Comparison of ENCODE assay signal across 12 cellular contexts in genomic region chr14:98952595-98953325, GRCh38.
DNase-seq lines count a peak whose midpoint lies in the region; ATAC-seq, FAIRE-seq and TF ChIP-seq lines count a peak whose summit lies in the region.
"Had no signal": no experiment of that assay in that cellular context is flagged by ENCODE, and none has a peak within 500 bp of the region (broad histone marks: within the 10 kb centered on the region; RNA-seq: fewer than 3 reads in every experiment).

No MANE protein-coding gene starts in this region.

- H3K36me3 Mint-ChIP-seq in activated CD8-positive, alpha-beta memory T cell treated with anti-CD3 and anti-CD28 coated beads, Interleukin-2, amount 10 ng/mL, durations not matched to agents 7 days and 5 days: no peaks in the 10 kb centered on the region
- H3K36me3 Mint-ChIP-seq in natural killer cell treated with Interleukin-12 subunit alpha and Interleukin-12 subunit beta and Interleukin-15 and Interleukin-18, amount 100 ng/mL, for 72 hours: no peaks in the 10 kb centered on the region
- H3K36me3 Mint-ChIP-seq in activated CD4-positive, alpha-beta T cell treated with anti-CD3 and anti-CD28 coated beads, Interleukin-2, amount 10 ng/mL, durations not matched to agents 7 days and 5 days (ENCODE audit: low read depth): no peaks in the 10 kb centered on the region

- TF ChIP-seq CTCF in lower leg skin (IDR thresholded peaks at IDR 0.05): no peak

- H3K4me1 Mint-ChIP-seq in activated CD8-positive, alpha-beta memory T cell treated with anti-CD3 and anti-CD28 coated beads, Interleukin-2, amount 10 ng/mL, durations not matched to agents 7 days and 5 days: peaks cover 15% of the 10 kb centered on the region
- H3K4me1 Mint-ChIP-seq in natural killer cell treated with Interleukin-12 subunit alpha and Interleukin-12 subunit beta and Interleukin-15 and Interleukin-18, amount 100 ng/mL, for 72 hours (ENCODE audit: low read depth in 2 of 2): no peaks in the 10 kb centered on the region
- H3K4me1 Mint-ChIP-seq in activated CD4-positive, alpha-beta T cell treated with anti-CD3 and anti-CD28 coated beads, Interleukin-2, amount 10 ng/mL, durations not matched to agents 7 days and 5 days: peaks cover 9% of the 10 kb centered on the region

- H3K27me3 Mint-ChIP-seq in activated CD8-positive, alpha-beta memory T cell treated with anti-CD3 and anti-CD28 coated beads, Interleukin-2, amount 10 ng/mL, durations not matched to agents 7 days and 5 days: no peaks in the 10 kb centered on the region
- peaks cover 0 to 10% of the 10 kb centered on the region in 2 donors for H3K27me3 Mint-ChIP-seq in natural killer cell treated with Interleukin-12 subunit alpha and Interleukin-12 subunit beta and Interleukin-15 and Interleukin-18, amount 100 ng/mL, for 72 hours
- no peaks in the 10 kb centered on the region for H3K27me3 Mint-ChIP-seq in activated CD4-positive, alpha-beta T cell treated with anti-CD3 and anti-CD28 coated beads, Interleukin-2, amount 10 ng/mL, durations not matched to agents 7 days and 5 days

- CTCF ChIA-PET in activated CD8-positive, alpha-beta memory T cell treated with anti-CD3 and anti-CD28 coated beads, Interleukin-2, amount 10 ng/mL, durations not matched to agents 7 days and 5 days (lab: Charles Lee): interaction anchor here (0.8 to 2.8 kb wide), 2 partner anchors 8 to 12 kb away, joined by 3 to 7 read pairs; no protein-coding TSS in a partner anchor
- CTCF ChIA-PET in activated CD4-positive, alpha-beta T cell treated with anti-CD3 and anti-CD28 coated beads, Interleukin-2, amount 10 ng/mL, durations not matched to agents 7 days and 5 days (lab: Charles Lee): interaction anchor here (0.6 to 2.2 kb wide), 8 partner anchors 9 to 389 kb away, joined by 3 to 6 read pairs (median 4); partner anchors contain the start of gene BCL11B

- H3K4me3 ChIP-seq in lower leg skin (ENCODE audit: low read depth, poor library complexity, severe bottlenecking) (no peak overlapping the region), HAP-1 (no peak overlapping the region)
- H3K4me3 ChIP-seq: coronary artery had no signal

- POLR2A ChIA-PET in activated CD4-positive, alpha-beta T cell treated with anti-CD3 and anti-CD28 coated beads, Interleukin-2, amount 10 ng/mL, durations not matched to agents 7 days and 5 days (lab: Charles Lee): no interaction called here

- H3K4me3 Mint-ChIP-seq in activated CD8-positive, alpha-beta memory T cell treated with anti-CD3 and anti-CD28 coated beads, Interleukin-2, amount 10 ng/mL, durations not matched to agents 7 days and 5 days: no peak overlapping the region
- H3K4me3 Mint-ChIP-seq in natural killer cell treated with Interleukin-12 subunit alpha and Interleukin-12 subunit beta and Interleukin-15 and Interleukin-18, amount 100 ng/mL, for 72 hours: no peak overlapping the region
- no peak overlapping the region for H3K4me3 Mint-ChIP-seq in activated CD4-positive, alpha-beta T cell treated with anti-CD3 and anti-CD28 coated beads, Interleukin-2, amount 10 ng/mL, durations not matched to agents 7 days and 5 days

- H3K27ac Mint-ChIP-seq in activated CD8-positive, alpha-beta memory T cell treated with anti-CD3 and anti-CD28 coated beads, Interleukin-2, amount 10 ng/mL, durations not matched to agents 7 days and 5 days: no peak overlapping the region
- no peak overlapping the region for H3K27ac Mint-ChIP-seq in natural killer cell treated with Interleukin-12 subunit alpha and Interleukin-12 subunit beta and Interleukin-15 and Interleukin-18, amount 100 ng/mL, for 72 hours
- H3K27ac Mint-ChIP-seq in activated CD4-positive, alpha-beta T cell treated with anti-CD3 and anti-CD28 coated beads, Interleukin-2, amount 10 ng/mL, durations not matched to agents 7 days and 5 days: no peak overlapping the region

- H3K9me3 Mint-ChIP-seq in activated CD8-positive, alpha-beta memory T cell treated with anti-CD3 and anti-CD28 coated beads, Interleukin-2, amount 10 ng/mL, durations not matched to agents 7 days and 5 days (ENCODE audit: low read depth): no peaks in the 10 kb centered on the region
- no peaks in the 10 kb centered on the region for H3K9me3 Mint-ChIP-seq in natural killer cell treated with Interleukin-12 subunit alpha and Interleukin-12 subunit beta and Interleukin-15 and Interleukin-18, amount 100 ng/mL, for 72 hours
- H3K9me3 Mint-ChIP-seq in activated CD4-positive, alpha-beta T cell treated with anti-CD3 and anti-CD28 coated beads, Interleukin-2, amount 10 ng/mL, durations not matched to agents 7 days and 5 days: no peaks in the 10 kb centered on the region

- in situ Hi-C loops in ACHN (cut with HindIII; ENCODE audit: low pct_ligation_motif_present, low pct_unique_long_range_greater_than_20kb, low sequenced_read_pairs) (no loop called here), HAP-1 (cut with MboI; ENCODE audit: low sequenced_read_pairs) (no loop called here)

- peak; percentile 10 for DNase-seq in ACHN
- peak; percentile 58 for DNase-seq in H54 (ENCODE audit: insufficient read length, low spot score)
- DNase-seq in activated CD8-positive, alpha-beta memory T cell treated with anti-CD3 and anti-CD28 coated beads, Interleukin-2, amount 10 ng/mL, durations not matched to agents 7 days and 5 days: peak; percentile 40
- DNase-seq in lower leg skin (ENCODE audit: low spot score in 2 of 2): peak; percentile 50 to 89
- no peak for DNase-seq in natural killer cell treated with Interleukin-12 subunit alpha and Interleukin-12 subunit beta and Interleukin-15 and Interleukin-18, amount 100 ng/mL, for 72 hours (ENCODE audit: low spot score)
- no peak for DNase-seq in pons (ENCODE audit: low spot score)
- DNase-seq in activated CD4-positive, alpha-beta T cell treated with anti-CD3 and anti-CD28 coated beads, Interleukin-2, amount 10 ng/mL, durations not matched to agents 7 days and 5 days: no peak
- no peak for DNase-seq in HAP-1 (ENCODE audit: low spot score in 2 of 2)
- DNase-seq: KBM-7, NCI-H446 treated with DMSO at 0.1 percent for 48 hours had no signal

- FAIRE-seq in H54 (lab: Jason Lieb, UNC): peak; percentile 71
- FAIRE-seq: D721Med had no signal

- no peak for ATAC-seq in activated CD8-positive, alpha-beta memory T cell treated with anti-CD3 and anti-CD28 coated beads, Interleukin-2, amount 10 ng/mL, durations not matched to agents 7 days and 5 days
- no peak for ATAC-seq in natural killer cell treated with Interleukin-12 subunit alpha and Interleukin-12 subunit beta and Interleukin-15 and Interleukin-18, amount 100 ng/mL, for 72 hours

- no peaks in the 10 kb centered on the region for H3K27me3 ChIP-seq in HAP-1 (ENCODE audit: low read depth)

- TF ChIP-seq POLR2A in H54 (IDR thresholded peaks at IDR 0.05; ENCODE audit: low read depth, low read length): no peak
- TF ChIP-seq POLR2A in lower leg skin (IDR thresholded peaks at IDR 0.05): no peak

- no peaks in the 10 kb centered on the region for H3K36me3 ChIP-seq in HAP-1 (replicated peaks)

- no peaks in the 10 kb centered on the region for H3K9me3 ChIP-seq in HAP-1

- intact Hi-C loops in lower leg skin (cut with DNase I; ENCODE audit: low total_unique reads): no loop called here

- 61 to 62% methylated on average over 9 of the region's 9 CpGs for WGBS in lower leg skin, 2 donors

- H3K4me1 ChIP-seq in HAP-1: no peaks in the 10 kb centered on the region

Comparison
In these comparisons a context has a peak if more than half of its experiments do, and no peak if none do; other contexts are left out.
1. DNase-seq: peak in ACHN (single experiment), H54 (single experiment), activated CD8-positive, alpha-beta memory T cell treated with anti-CD3 and anti-CD28 coated beads, Interleukin-2, amount 10 ng/mL, durations not matched to agents 7 days and 5 days (single experiment) and lower leg skin (2 of 2); none in natural killer cell treated with Interleukin-12 subunit alpha and Interleukin-12 subunit beta and Interleukin-15 and Interleukin-18, amount 100 ng/mL, for 72 hours (single experiment), pons (single experiment), activated CD4-positive, alpha-beta T cell treated with anti-CD3 and anti-CD28 coated beads, Interleukin-2, amount 10 ng/mL, durations not matched to agents 7 days and 5 days (single experiment) and HAP-1 (0 of 2).